ENCODE assay signal across 14 cellular contexts in the genomic region with DNA sequence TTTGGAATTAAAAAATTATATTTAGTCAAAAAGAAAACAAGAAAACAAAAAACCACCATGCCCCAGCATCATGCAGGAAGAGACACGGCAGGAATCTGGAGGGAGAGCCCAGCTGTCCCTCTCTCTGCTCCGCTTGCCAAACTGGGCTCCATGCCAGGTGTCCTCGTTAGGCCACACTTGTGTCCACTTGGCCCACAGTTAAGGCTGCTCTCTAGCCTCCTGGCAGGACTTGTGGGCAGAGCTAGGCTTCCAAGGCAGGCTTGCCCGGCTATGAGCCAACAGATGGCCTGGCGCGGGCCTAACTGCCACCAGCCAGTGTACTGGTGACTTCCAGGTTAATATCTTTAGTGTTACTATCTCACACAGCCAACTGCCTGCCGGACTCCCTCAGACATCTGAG. TPM values are rescaled to one million over a fixed set of nuclear protein-coding genes. Genes with fewer than 3 reads are reported as not detected.
DNase-seq lines count a peak whose midpoint lies in the region; TF ChIP-seq lines count a peak whose summit lies in the region.
"Had no signal": no experiment of that assay in that cellular context is flagged by ENCODE, and none has a peak within 500 bp of the region (broad histone marks: within the 10 kb centered on the region; RNA-seq: fewer than 3 reads in every experiment).

No MANE protein-coding gene starts in this region.

- peaks cover 5% of the 10 kb centered on the region for H3K4me1 ChIP-seq in osteoblast (ENCODE audit: insufficient read depth, low read length)

- H3K4me2 ChIP-seq in osteoblast (ENCODE audit: insufficient read depth, low read length) = no peak overlapping the region

- no peak overlapping the region for H2AFZ ChIP-seq in osteoblast (ENCODE audit: low read length)
- H2AFZ ChIP-seq: GM23248 had no signal

- H4K20me1 ChIP-seq in osteoblast (ENCODE audit: insufficient read depth, low read length) = peaks cover 79% of the 10 kb centered on the region

- no peaks in the 10 kb centered on the region for H3K27me3 ChIP-seq in osteoblast (ENCODE audit: insufficient read depth, low read length)

- no peaks in the 10 kb centered on the region for H3K9me3 ChIP-seq in osteoblast (ENCODE audit: low read depth, low read length)

- peaks cover 95% of the 10 kb centered on the region for H3K79me2 ChIP-seq in osteoblast (ENCODE audit: insufficient read depth, low read length)

- H3K4me3 ChIP-seq in osteoblast (ENCODE audit: insufficient read depth, low read length) = no peak overlapping the region
- H3K4me3 ChIP-seq: GM23248 had no signal

- peaks cover 6% of the 10 kb centered on the region for H3K36me3 ChIP-seq in osteoblast (ENCODE audit: insufficient read depth, low read length)

- DNase-seq in DMS 273 treated with DMSO at 0.1 percent for 48 hours (lab: John Stamatoyannopoulos, UW) (peak; percentile 21), NCI-H69 (lab: John Stamatoyannopoulos, UW) (peak; percentile 57), fibroblast of gingiva (ENCODE audit: low read depth) (peak; percentile 72), osteoblast (ENCODE audit: insufficient read length, low spot score, missing footprints) (peak; percentile 58), HCEC 1CT (no peak), SW 1271 (lab: John Stamatoyannopoulos, UW) (no peak), NCI-H2081 treated with DMSO at 0.1 percent for 48 hours (lab: John Stamatoyannopoulos, UW) (no peak), A172 (ENCODE audit: low spot score) (no peak)
- DNase-seq: activated T-cell treated with anti-CD3 and anti-CD28 coated beads, Interleukin-2, amount 50 U/mL, for 24 hours; CD4-positive, alpha-beta T cell; GM23248; immature natural killer cell; NCI-H1694 had no signal

- no peak overlapping the region for H3K27ac ChIP-seq in osteoblast (ENCODE audit: low read depth, low read length)
- H3K27ac ChIP-seq: GM23248 had no signal

- no peak for TF ChIP-seq CTCF in osteoblast (IDR thresholded peaks at IDR 0.05; ENCODE audit: extremely low read depth, low read depth, low read length)

RNA-seq across cellular contexts. Expression of a gene that starts 10.6 kb away (rescaled TPM):
- 146 and 158 TPM in 2 replicates for total RNA-seq in osteoblast
- 66.8 and 77.5 TPM in 2 replicates for total RNA-seq in A172 (2014; rRNA removed; shearing (Covaris generic))

RNA-seq across cellular contexts. Expression of a gene that starts 13.0 kb away (rescaled TPM):
- total RNA-seq in osteoblast = not detected in 2 replicates
- total RNA-seq in A172 (2014; rRNA removed; shearing (Covaris generic)) = not detected in 2 replicates
- total RNA-seq: CD4-positive, alpha-beta T cell; GM23248; renal cortical epithelial cell had no signal

RNA-seq across cellular contexts. Expression of a gene that starts 39.4 kb away (rescaled TPM):
- not detected in 2 replicates for total RNA-seq in osteoblast
- 0.93 TPM in 1 of 2 replicates, not detected in the other for total RNA-seq in A172 (2014; rRNA removed; shearing (Covaris generic))
- total RNA-seq: CD4-positive, alpha-beta T cell; GM23248 had no signal

RNA-seq across cellular contexts. Expression of a gene that starts 54.0 kb away (rescaled TPM):
- 9.0 and 13.3 TPM in 2 replicates for total RNA-seq in osteoblast
- 18.2 and 24.3 TPM in 2 replicates for total RNA-seq in A172 (2014; rRNA removed; shearing (Covaris generic))

RNA-seq across cellular contexts. Expression of a gene that starts 58.3 kb away (rescaled TPM):
- total RNA-seq in osteoblast = 36.6 and 38.0 TPM in 2 replicates
- 21.6 and 31.6 TPM in 2 replicates for total RNA-seq in A172 (2014; rRNA removed; shearing (Covaris generic))

Comparison
In these comparisons a context has a peak if more than half of its experiments do, and no peak if none do; other contexts are left out.
1. DNase-seq: peak in DMS 273 treated with DMSO at 0.1 percent for 48 hours (single experiment), NCI-H69 (single experiment), fibroblast of gingiva (single experiment) and osteoblast (single experiment); none in HCEC 1CT (single experiment), SW 1271 (0 of 2), NCI-H2081 treated with DMSO at 0.1 percent for 48 hours (single experiment) and A172 (single experiment).